Comparison of ENCODE assay signal across 1 cellular context in the genomic region with DNA sequence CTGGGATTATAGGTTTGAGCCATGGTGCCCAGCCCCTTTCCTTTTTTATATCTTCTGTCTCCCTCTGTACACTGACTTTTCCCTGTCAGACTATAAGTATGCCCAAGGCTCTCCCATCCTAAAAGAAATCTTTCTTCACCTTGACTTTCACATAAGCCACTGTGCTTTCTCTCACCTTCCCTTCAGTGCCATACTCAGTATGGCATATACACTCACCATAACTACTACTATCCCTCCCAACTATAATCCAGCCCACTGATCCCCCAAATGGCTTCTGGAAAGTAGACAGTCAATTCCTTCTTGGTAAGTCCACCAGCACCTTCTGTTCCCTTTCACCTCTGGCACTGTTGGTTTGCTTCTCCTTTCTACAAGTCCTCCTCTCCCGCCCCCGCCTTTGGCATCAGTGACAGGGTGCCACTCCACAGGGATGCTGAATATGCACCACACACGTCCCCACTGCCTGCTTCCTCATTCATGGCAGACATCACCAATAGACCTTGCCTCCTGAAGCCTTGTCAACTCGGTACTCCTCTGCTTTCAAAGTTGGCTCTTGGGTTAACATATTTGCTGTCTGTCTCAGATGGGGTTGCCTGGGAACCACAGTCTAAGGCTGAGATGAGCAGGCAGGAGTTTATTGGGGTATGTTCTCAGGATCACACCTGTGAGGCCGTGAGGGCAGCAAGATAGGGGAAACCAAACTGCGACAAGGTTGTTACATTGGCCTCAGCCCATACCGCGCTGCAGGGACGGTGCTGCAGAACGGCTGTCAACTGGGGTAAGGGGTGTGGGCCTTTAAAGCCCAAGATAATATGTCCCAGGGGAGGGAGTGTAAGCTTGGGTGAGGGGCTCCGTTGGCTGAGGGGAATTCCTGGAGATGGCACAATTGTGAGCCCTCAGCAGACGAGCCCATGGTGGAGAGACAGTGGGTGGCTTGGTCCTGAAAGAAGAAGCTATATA.
TF ChIP-seq lines count a peak whose summit lies in the region.

No MANE protein-coding gene starts in this region.

TF ChIP-seq in K562, 482 proteins besides CTCF, POLR2A, EP300 and RAD21 (continued from another document):
- TF ChIP-seq ARID1B (IDR thresholded peaks at IDR 0.05) = no peak
- TF ChIP-seq HNRNPUL1 (IDR thresholded peaks at IDR 0.05; ENCODE audit: low read length) = no peak
- 0 out of 2 replicates have a peak, but pooled peaks have one; percentile 33 for TF ChIP-seq ZNF282 (CRISPR knock-in tag; IDR thresholded peaks at IDR 0.05)
- TF ChIP-seq ZNF3 (CRISPR knock-in tag; IDR thresholded peaks at IDR 0.05) = no peak
- no peak for TF ChIP-seq FOXP1 (CRISPR knock-in tag; IDR thresholded peaks at IDR 0.05)
- TF ChIP-seq ESRRB (CRISPR knock-in tag; IDR thresholded peaks at IDR 0.05; ENCODE audit: borderline replicate concordance) = no peak
- TF ChIP-seq, protein P1, sequence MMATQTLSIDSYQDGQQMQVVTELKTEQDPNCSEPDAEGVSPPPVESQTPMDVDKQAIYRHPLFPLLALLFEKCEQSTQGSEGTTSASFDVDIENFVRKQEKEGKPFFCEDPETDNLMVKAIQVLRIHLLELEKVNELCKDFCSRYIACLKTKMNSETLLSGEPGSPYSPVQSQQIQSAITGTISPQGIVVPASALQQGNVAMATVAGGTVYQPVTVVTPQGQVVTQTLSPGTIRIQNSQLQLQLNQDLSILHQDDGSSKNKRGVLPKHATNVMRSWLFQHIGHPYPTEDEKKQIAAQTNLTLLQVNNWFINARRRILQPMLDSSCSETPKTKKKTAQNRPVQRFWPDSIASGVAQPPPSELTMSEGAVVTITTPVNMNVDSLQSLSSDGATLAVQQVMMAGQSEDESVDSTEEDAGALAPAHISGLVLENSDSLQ (IDR thresholded peaks at IDR 0.05) = 0 out of 2 replicates have a peak, but pooled peaks have one; percentile 17
- no peak for TF ChIP-seq ATF7 (IDR thresholded peaks at IDR 0.05)
TF ChIP-seq in K562: peak in this region for 5.
